Comparison of ENCODE assay signal across 8 cellular contexts in genomic region chr5:134738963-134739661, GRCh38. TPM values are rescaled to one million over a fixed set of nuclear protein-coding genes. Genes with fewer than 3 reads are reported as not detected.
DNase-seq lines count a peak whose midpoint lies in the region; ATAC-seq, FAIRE-seq and TF ChIP-seq lines count a peak whose summit lies in the region.

No MANE protein-coding gene starts in this region.

- H3K27me3 ChIP-seq in Karpas-422 (ENCODE audit: low read length) (no peaks in the 10 kb centered on the region), SU-DHL-6 (ENCODE audit: low read length) (no peaks in the 10 kb centered on the region), keratinocyte (ENCODE audit: control insufficient read depth, extremely low read depth, insufficient read depth, low read length) (no peaks in the 10 kb centered on the region)

- peak overlapping the region; percentile 76 for H3K4me3 ChIP-seq in Karpas-422 (ENCODE audit: low read length)
- peak overlapping the region; percentile 73 for H3K4me3 ChIP-seq in SU-DHL-6 (ENCODE audit: insufficient read depth, low read length, poor library complexity, severe bottlenecking)
- peak overlapping the region; percentile 90 to 96 for H3K4me3 ChIP-seq in cardiac fibroblast (replicated peaks in 1 of 2; ENCODE audit: low read depth in 2 of 2, low read length in 2 of 2)
- peak overlapping the region; percentile 76 to 94 (median 90) for H3K4me3 ChIP-seq in keratinocyte (ENCODE audit: control insufficient read depth in 2 of 3, extremely low read depth in 1 of 3, insufficient read depth in 2 of 3, low read depth in 1 of 3, low read length in 3 of 3)

- H3K4me2 ChIP-seq in Karpas-422 (ENCODE audit: low read depth, low read length, poor library complexity, severe bottlenecking) (peak overlapping the region; percentile 71), SU-DHL-6 (ENCODE audit: low read depth, low read length, poor library complexity, severe bottlenecking) (peak overlapping the region; percentile 66), keratinocyte (ENCODE audit: control insufficient read depth, extremely low read depth, insufficient read depth, low read depth, low read length) (peak overlapping the region; percentile 90)

- no peaks in the 10 kb centered on the region for H4K20me1 ChIP-seq in Karpas-422 (ENCODE audit: insufficient read depth, low read depth, low read length)
- 0 out of 2 replicates have a peak, but pooled peaks cover 7% of the 10 kb centered on the region for H4K20me1 ChIP-seq in SU-DHL-6 (ENCODE audit: low read depth, low read length)
- no peaks in the 10 kb centered on the region for H4K20me1 ChIP-seq in keratinocyte (ENCODE audit: control insufficient read depth, extremely low read depth, insufficient read depth, low read length)

- no peak overlapping the region for H2AFZ ChIP-seq in Karpas-422 (ENCODE audit: low read length)
- H2AFZ ChIP-seq in SU-DHL-6 (ENCODE audit: low read depth, low read length, severe bottlenecking), result peak overlapping the region; percentile 54
- H2AFZ ChIP-seq in keratinocyte (ENCODE audit: control insufficient read depth, low read length), result peak overlapping the region; percentile 93

- H3K9me2 ChIP-seq in Karpas-422 (replicated peaks; ENCODE audit: insufficient read depth, low read length) (no peaks in the 10 kb centered on the region), SU-DHL-6 (replicated peaks; ENCODE audit: insufficient read depth, low read length) (no peaks in the 10 kb centered on the region)

- peak overlapping the region; percentile 75 for H3K9ac ChIP-seq in Karpas-422 (ENCODE audit: low read length)
- peak overlapping the region; percentile 73 for H3K9ac ChIP-seq in SU-DHL-6 (ENCODE audit: low read length)
- peak overlapping the region; percentile 96 for H3K9ac ChIP-seq in keratinocyte (ENCODE audit: control insufficient read depth, extremely low read depth, insufficient read depth, low read length)

- H3K79me2 ChIP-seq in Karpas-422 (ENCODE audit: low read length) (peaks cover 54% of the 10 kb centered on the region), SU-DHL-6 (ENCODE audit: insufficient read depth, low read length) (peaks cover 55% of the 10 kb centered on the region), keratinocyte (ENCODE audit: control insufficient read depth, insufficient read depth, low read length) (peaks cover 31% of the 10 kb centered on the region)

- peak; percentile 29 for FAIRE-seq in keratinocyte (lab: Jason Lieb, UNC)

- H3K9me3 ChIP-seq in Karpas-422 (ENCODE audit: low read length) (no peaks in the 10 kb centered on the region), SU-DHL-6 (ENCODE audit: insufficient read depth, low read length) (no peaks in the 10 kb centered on the region), keratinocyte (ENCODE audit: control insufficient read depth, low read depth, low read length) (no peaks in the 10 kb centered on the region)

- ATAC-seq in HG02981 (IDR thresholded peaks at IDR 0.05; ENCODE audit: unreplicated experiment), result no peak

- dilution Hi-C loops in keratinocyte (cut with MboI; ENCODE audit: extremely low pct_ligation_motif_present, low sequenced_read_pairs), result no loop called here

- H3K9me1 ChIP-seq in keratinocyte (ENCODE audit: control insufficient read depth, extremely low read depth, insufficient read depth, low read length), result no peaks in the 10 kb centered on the region

- peak overlapping the region; percentile 3 for H3K27ac ChIP-seq in Karpas-422 (ENCODE audit: low read length)
- peak overlapping the region; percentile 39 for H3K27ac ChIP-seq in SU-DHL-6 (ENCODE audit: low read depth, low read length)
- peak overlapping the region; percentile 86 for H3K27ac ChIP-seq in keratinocyte (ENCODE audit: control insufficient read depth, insufficient read depth, low read length)

- peaks cover 38% of the 10 kb centered on the region for H3K4me1 ChIP-seq in Karpas-422 (ENCODE audit: low read length)
- H3K4me1 ChIP-seq in keratinocyte (ENCODE audit: control insufficient read depth, extremely low read depth, insufficient read depth, low read length), result peaks cover 11% of the 10 kb centered on the region

- H3K36me3 ChIP-seq in Karpas-422 (ENCODE audit: insufficient read depth, low read length) (peaks cover 23% of the 10 kb centered on the region), SU-DHL-6 (ENCODE audit: low read length) (peaks cover 10% of the 10 kb centered on the region; the same call in 1 of the 2 replicates), keratinocyte (ENCODE audit: control insufficient read depth in 2 of 2, extremely low read depth in 1 of 2, insufficient read depth in 2 of 2, low read length in 2 of 2) (peaks cover 2 to 3% of the 10 kb centered on the region in 2 experiments)

- DNase-seq in NCI-H1105 treated with DMSO at 0.1 percent for 48 hours (lab: John Stamatoyannopoulos, UW), result peak; percentile 10
- DNase-seq in NCI-H1105 (lab: John Stamatoyannopoulos, UW), result no peak
- peak; percentile 78 for DNase-seq in Karpas-422
- peak; percentile 45 to 52 for DNase-seq in cardiac fibroblast (ENCODE audit: low read depth in 2 of 2)
- DNase-seq in keratinocyte (ENCODE audit: low read depth, low spot score), result no peak
- peak; percentile 49 for DNase-seq in stimulated activated CD4-positive, alpha-beta T cell treated with anti-CD3 and anti-CD28 coated beads, Interleukin-4, amount 100 ng/mL, for 24 hours

- TF ChIP-seq CTCF in SU-DHL-6 (IDR thresholded peaks at IDR 0.05; ENCODE audit: insufficient read depth, low read length, poor library complexity, severe bottlenecking), result peak; percentile 48
- TF ChIP-seq CTCF in cardiac fibroblast (IDR thresholded peaks at IDR 0.05; ENCODE audit: low read depth, low read length), result peak; percentile 25
- peak; percentile 11 to 36 (median 13) for TF ChIP-seq CTCF in keratinocyte (optimal IDR thresholded peaks at IDR 0.05 in 1 of 3, IDR thresholded peaks at IDR 0.05 in 1 of 3, conservative IDR thresholded peaks at IDR 0.05 in 1 of 3; ENCODE audit: extremely low read depth in 1 of 3, insufficient read depth in 2 of 3, low read length in 3 of 3)

- peaks cover 14% of the 10 kb centered on the region for H3F3A ChIP-seq in SU-DHL-6 (ENCODE audit: insufficient read depth)

RNA-seq across cellular contexts. Expression of gene CAMLG, which starts 0.8 kb away (rescaled TPM):
- 42.8 and 66.8 TPM in 2 replicates for total RNA-seq in Karpas-422 (2014; rRNA removed; shearing (Covaris generic); ENCODE audit: low replicate concordance)
- polyA plus RNA-seq in keratinocyte, result 10.0 to 19.9 TPM (median 13.0 TPM) in 3 replicates
- polyA plus RNA-seq in keratinocyte (2011; ENCODE audit: low read depth), result 35.0 TPM
- polyA plus RNA-seq in keratinocyte (2011; cell fraction: cytosol; rRNA removed), result 14.4 and 20.7 TPM in 2 replicates
- polyA plus RNA-seq in keratinocyte (2011; cell fraction: nucleus; rRNA removed), result 7.3 and 10.8 TPM in 2 replicates
- polyA plus RNA-seq in keratinocyte (2012; ENCODE audit: low replicate concordance), result 17.5 and 31.8 TPM in 2 replicates
- 1.4 to 3.8 TPM (median 3.3 TPM) in 3 replicates for polyA minus RNA-seq in keratinocyte
- 12.7 TPM for polyA minus RNA-seq in keratinocyte (2011; cell fraction: cytosol; rRNA and poly(A)+ RNA removed)
- 2.5 and 2.8 TPM in 2 replicates for polyA minus RNA-seq in keratinocyte (2011; cell fraction: nucleus; rRNA and poly(A)+ RNA removed)

RNA-seq across cellular contexts. Expression of gene DDX46, which starts 19.5 kb away (rescaled TPM):
- 23.0 and 33.1 TPM in 2 replicates for total RNA-seq in Karpas-422 (2014; rRNA removed; shearing (Covaris generic); ENCODE audit: low replicate concordance)
- polyA plus RNA-seq in keratinocyte, result 18.7 to 39.0 TPM (median 25.2 TPM) in 3 replicates
- polyA plus RNA-seq in keratinocyte (2011; ENCODE audit: low read depth), result 42.0 TPM
- polyA plus RNA-seq in keratinocyte (2011; cell fraction: cytosol; rRNA removed), result 12.2 and 18.6 TPM in 2 replicates
- 30.9 and 44.0 TPM in 2 replicates for polyA plus RNA-seq in keratinocyte (2011; cell fraction: nucleus; rRNA removed)
- polyA plus RNA-seq in keratinocyte (2012; ENCODE audit: low replicate concordance), result 24.7 and 38.4 TPM in 2 replicates
- polyA minus RNA-seq in keratinocyte, result 5.6 to 38.7 TPM (median 12.0 TPM) in 3 replicates
- polyA minus RNA-seq in keratinocyte (2011; cell fraction: cytosol; rRNA and poly(A)+ RNA removed), result 27.6 TPM
- polyA minus RNA-seq in keratinocyte (2011; cell fraction: nucleus; rRNA and poly(A)+ RNA removed), result 28.8 and 38.7 TPM in 2 replicates

Comparison
In these comparisons a context has a peak if more than half of its experiments do, and no peak if none do; other contexts are left out.
1. DNase-seq: peak in NCI-H1105 treated with DMSO at 0.1 percent for 48 hours (single experiment), Karpas-422 (single experiment), cardiac fibroblast (2 of 2) and stimulated activated CD4-positive, alpha-beta T cell treated with anti-CD3 and anti-CD28 coated beads, Interleukin-4, amount 100 ng/mL, for 24 hours (single experiment); none in NCI-H1105 (single experiment) and keratinocyte (single experiment).
2. H3K27ac ChIP-seq: peak in every context shown above with its lines; median percentile 86 in keratinocyte; 39 in SU-DHL-6; 3 in Karpas-422.
3. Peak in every context shown above with its lines, with median percentiles within 50 percentile points of each other: H3K4me2 ChIP-seq, H3K4me3 ChIP-seq, H3K9ac ChIP-seq and CTCF ChIP-seq.